8 cellular contexts compared by ENCODE assay signal in genomic region chr1:155940531-155940992, GRCh38. TPM values are rescaled to one million over a fixed set of nuclear protein-coding genes. Genes with fewer than 3 reads are reported as not detected.
DNase-seq lines count a peak whose midpoint lies in the region; ATAC-seq and TF ChIP-seq lines count a peak whose summit lies in the region.

No MANE protein-coding gene starts in this region.

- H3K27ac ChIP-seq in suprapubic skin: peak overlapping the region; percentile 39

- no peaks in the 10 kb centered on the region for H3K27me3 Mint-ChIP-seq in activated naive CD8-positive, alpha-beta T cell treated with anti-CD3 and anti-CD28 coated beads, Interleukin-2, amount 10 ng/mL, durations not matched to agents 7 days and 5 days
- H3K27me3 Mint-ChIP-seq in immature natural killer cell (ENCODE audit: low read depth in 3 of 3): peaks cover 0 to 11% (median 7%) of the 10 kb centered on the region in 3 donors

- peak overlapping the region; percentile 89 for H3K27ac Mint-ChIP-seq in activated naive CD8-positive, alpha-beta T cell treated with anti-CD3 and anti-CD28 coated beads, Interleukin-2, amount 10 ng/mL, durations not matched to agents 7 days and 5 days
- H3K27ac Mint-ChIP-seq in immature natural killer cell: peak overlapping the region in 5 of 6 donors; percentile 28 to 62 (median 51)

- DNase-seq in COR-L47 (lab: John Stamatoyannopoulos, UW) (peak; percentile 21), M059J (ENCODE audit: low read depth) (peak; percentile 82), immature natural killer cell (no peak), suprapubic skin (ENCODE audit: low spot score in 2 of 2) (no peak), NCI-H146 (lab: John Stamatoyannopoulos, UW) (no peak)
- DNase-seq in activated naive CD8-positive, alpha-beta T cell treated with anti-CD3 and anti-CD28 coated beads, Interleukin-2, amount 10 ng/mL, durations not matched to agents 7 days and 5 days: no peak
- DNase-seq in activated CD4-positive, alpha-beta T cell treated with anti-CD3 and anti-CD28 coated beads for 48 hours: no peak

- no peaks in the 10 kb centered on the region for H3K27me3 ChIP-seq in suprapubic skin

- peaks cover 38% of the 10 kb centered on the region for H3K4me1 Mint-ChIP-seq in activated naive CD8-positive, alpha-beta T cell treated with anti-CD3 and anti-CD28 coated beads, Interleukin-2, amount 10 ng/mL, durations not matched to agents 7 days and 5 days
- peaks cover 39% of the 10 kb centered on the region in 2 donors for H3K4me1 Mint-ChIP-seq in immature natural killer cell

- peaks cover 4% of the 10 kb centered on the region for H3K36me3 Mint-ChIP-seq in activated naive CD8-positive, alpha-beta T cell treated with anti-CD3 and anti-CD28 coated beads, Interleukin-2, amount 10 ng/mL, durations not matched to agents 7 days and 5 days
- H3K36me3 Mint-ChIP-seq in immature natural killer cell: no peaks in the 10 kb centered on the region

- H3K9me3 Mint-ChIP-seq in activated naive CD8-positive, alpha-beta T cell treated with anti-CD3 and anti-CD28 coated beads, Interleukin-2, amount 10 ng/mL, durations not matched to agents 7 days and 5 days: no peaks in the 10 kb centered on the region
- H3K9me3 Mint-ChIP-seq in immature natural killer cell: no peaks in the 10 kb centered on the region

- 65% methylated on average over 4 of the region's 4 CpGs for WGBS in suprapubic skin

- TF ChIP-seq POLR2A in suprapubic skin (IDR thresholded peaks at IDR 0.05): no peak

- no peaks in the 10 kb centered on the region for H3K36me3 ChIP-seq in suprapubic skin

- peak; percentile 21 for ATAC-seq in activated naive CD8-positive, alpha-beta T cell treated with anti-CD3 and anti-CD28 coated beads, Interleukin-2, amount 10 ng/mL, durations not matched to agents 7 days and 5 days (ENCODE audit: low read depth)
- ATAC-seq in HG02798 (IDR thresholded peaks at IDR 0.05; ENCODE audit: poor library complexity, unreplicated experiment): no peak

- peaks cover 42% of the 10 kb centered on the region for H3K4me1 ChIP-seq in suprapubic skin

- POLR2A ChIA-PET in activated naive CD8-positive, alpha-beta T cell treated with anti-CD3 and anti-CD28 coated beads, Interleukin-2, amount 10 ng/mL, durations not matched to agents 7 days and 5 days (lab: Charles Lee): interaction anchor here (0.6 to 7.5 kb wide), 3 partner anchors 18 to 561 kb away, joined by 4 to 105 read pairs (median 5); partner anchors contain the start of gene ARHGEF2

- no peak overlapping the region for H3K4me3 ChIP-seq in suprapubic skin

- TF ChIP-seq EP300 in suprapubic skin (IDR thresholded peaks at IDR 0.05): no peak

- no peak for TF ChIP-seq CTCF in suprapubic skin (IDR thresholded peaks at IDR 0.05)

- peak overlapping the region; percentile 45 for H3K4me3 Mint-ChIP-seq in activated naive CD8-positive, alpha-beta T cell treated with anti-CD3 and anti-CD28 coated beads, Interleukin-2, amount 10 ng/mL, durations not matched to agents 7 days and 5 days
- H3K4me3 Mint-ChIP-seq in immature natural killer cell: no peak overlapping the region

- H3K9me3 ChIP-seq in suprapubic skin: no peaks in the 10 kb centered on the region

RNA-seq across cellular contexts. Expression of gene RXFP4, which starts 0.9 kb away (rescaled TPM):
- total RNA-seq in M059J (2014; rRNA removed; shearing (Covaris generic)): not detected in 2 replicates
- total RNA-seq in activated naive CD8-positive, alpha-beta T cell treated with anti-CD3 and anti-CD28 coated beads, Interleukin-2, amount 10 ng/mL, durations not matched to agents 7 days and 5 days: under 1 TPM in 1 of 2 experiments, not detected in 1; 0.26 TPM
- under 1 TPM in 1 of 3 donors, not detected in 2; 0.78 TPM for polyA plus RNA-seq in immature natural killer cell
- total RNA-seq in suprapubic skin: not detected

RNA-seq across cellular contexts. Expression of gene KHDC4, which starts 6.3 kb away (rescaled TPM):
- total RNA-seq in M059J (2014; rRNA removed; shearing (Covaris generic)): 24.1 and 30.7 TPM in 2 replicates
- total RNA-seq in activated naive CD8-positive, alpha-beta T cell treated with anti-CD3 and anti-CD28 coated beads, Interleukin-2, amount 10 ng/mL, durations not matched to agents 7 days and 5 days: 10 to 100 TPM; 91.6 to 94.5 TPM
- polyA plus RNA-seq in immature natural killer cell: 1 to 10 TPM; 1.0 to 7.0 (median 4.1) TPM
- 100 to 1,000 TPM in 1 of 4 donors, 10 to 100 TPM in 3; 33.6 to 116 (median 50.3) TPM for total RNA-seq in suprapubic skin

RNA-seq across cellular contexts. Expression of gene RIT1, which starts 29.4 kb away (rescaled TPM):
- 53.9 and 64.3 TPM in 2 replicates for total RNA-seq in M059J (2014; rRNA removed; shearing (Covaris generic))
- total RNA-seq in activated naive CD8-positive, alpha-beta T cell treated with anti-CD3 and anti-CD28 coated beads, Interleukin-2, amount 10 ng/mL, durations not matched to agents 7 days and 5 days: 10 to 100 TPM; 31.3 to 32.8 TPM
- polyA plus RNA-seq in immature natural killer cell: 10 to 100 TPM; 27.1 to 33.5 (median 29.0) TPM
- total RNA-seq in suprapubic skin: 10 to 100 TPM; 18.1 to 30.8 (median 23.8) TPM

RNA-seq across cellular contexts. Expression of gene ARHGEF2, which starts 37.8 kb away (rescaled TPM):
- 47.3 and 51.6 TPM in 2 replicates for total RNA-seq in M059J (2014; rRNA removed; shearing (Covaris generic))
- 100 to 1,000 TPM; 151 to 155 TPM for total RNA-seq in activated naive CD8-positive, alpha-beta T cell treated with anti-CD3 and anti-CD28 coated beads, Interleukin-2, amount 10 ng/mL, durations not matched to agents 7 days and 5 days
- 10 to 100 TPM in 2 of 3 donors, 1 to 10 TPM in 1; 7.2 to 33.5 (median 11.7) TPM for polyA plus RNA-seq in immature natural killer cell
- total RNA-seq in suprapubic skin: 10 to 100 TPM; 13.7 to 42.1 (median 20.6) TPM

Comparison
In these comparisons a context has a peak if more than half of its experiments do, and no peak if none do; other contexts are left out.
1. DNase-seq: peak in COR-L47 (single experiment) and M059J (single experiment); none in activated naive CD8-positive, alpha-beta T cell treated with anti-CD3 and anti-CD28 coated beads, Interleukin-2, amount 10 ng/mL, durations not matched to agents 7 days and 5 days (single experiment), immature natural killer cell (0 of 3), suprapubic skin (0 of 2), NCI-H146 (single experiment) and activated CD4-positive, alpha-beta T cell treated with anti-CD3 and anti-CD28 coated beads for 48 hours (single experiment).